In genomic region chr4:15717647-15718416, GRCh38 we compare ENCODE assay signal across 1 cellular context.
TF ChIP-seq lines count a peak whose summit lies in the region.

No MANE protein-coding gene starts in this region.

TF ChIP-seq in IMR-90, 13 proteins besides CTCF, POLR2A, EP300 and RAD21:
- no peak for TF ChIP-seq NFE2L2 (IDR thresholded peaks at IDR 0.05; ENCODE audit: low read depth, low read length)
- no peak for TF ChIP-seq SMC3 (IDR thresholded peaks at IDR 0.05; ENCODE audit: low read depth, low read length)
- TF ChIP-seq MXI1 (IDR thresholded peaks at IDR 0.05; ENCODE audit: borderline replicate concordance, low read depth, low read length), result no peak
- TF ChIP-seq MAFK (IDR thresholded peaks at IDR 0.05; ENCODE audit: low read depth, low read length), result no peak
- TF ChIP-seq, protein P1, sequence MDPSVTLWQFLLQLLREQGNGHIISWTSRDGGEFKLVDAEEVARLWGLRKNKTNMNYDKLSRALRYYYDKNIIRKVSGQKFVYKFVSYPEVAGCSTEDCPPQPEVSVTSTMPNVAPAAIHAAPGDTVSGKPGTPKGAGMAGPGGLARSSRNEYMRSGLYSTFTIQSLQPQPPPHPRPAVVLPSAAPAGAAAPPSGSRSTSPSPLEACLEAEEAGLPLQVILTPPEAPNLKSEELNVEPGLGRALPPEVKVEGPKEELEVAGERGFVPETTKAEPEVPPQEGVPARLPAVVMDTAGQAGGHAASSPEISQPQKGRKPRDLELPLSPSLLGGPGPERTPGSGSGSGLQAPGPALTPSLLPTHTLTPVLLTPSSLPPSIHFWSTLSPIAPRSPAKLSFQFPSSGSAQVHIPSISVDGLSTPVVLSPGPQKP (IDR thresholded peaks at IDR 0.05; ENCODE audit: borderline replicate concordance, low read depth, low read length), result no peak
- TF ChIP-seq MAZ (IDR thresholded peaks at IDR 0.05; ENCODE audit: borderline replicate concordance, low read depth, low read length), result no peak
- TF ChIP-seq CHD1 (IDR thresholded peaks at IDR 0.05; ENCODE audit: low read depth, low read length), result no peak
- no peak for TF ChIP-seq RCOR1 (IDR thresholded peaks at IDR 0.05; ENCODE audit: insufficient replicate concordance, low read length)
- TF ChIP-seq FOS (IDR thresholded peaks at IDR 0.05; ENCODE audit: low read depth, low read length), result no peak
- TF ChIP-seq CEBPB (IDR thresholded peaks at IDR 0.05; ENCODE audit: low read depth, low read length), result no peak
- no peak for TF ChIP-seq RFX5 (IDR thresholded peaks at IDR 0.05; ENCODE audit: low read depth, low read length)
- no peak for TF ChIP-seq BHLHE40 (IDR thresholded peaks at IDR 0.05; ENCODE audit: low read depth, low read length)
- TF ChIP-seq USF2 (IDR thresholded peaks at IDR 0.05; ENCODE audit: low read depth, low read length), result no peak
